In the genomic region with DNA sequence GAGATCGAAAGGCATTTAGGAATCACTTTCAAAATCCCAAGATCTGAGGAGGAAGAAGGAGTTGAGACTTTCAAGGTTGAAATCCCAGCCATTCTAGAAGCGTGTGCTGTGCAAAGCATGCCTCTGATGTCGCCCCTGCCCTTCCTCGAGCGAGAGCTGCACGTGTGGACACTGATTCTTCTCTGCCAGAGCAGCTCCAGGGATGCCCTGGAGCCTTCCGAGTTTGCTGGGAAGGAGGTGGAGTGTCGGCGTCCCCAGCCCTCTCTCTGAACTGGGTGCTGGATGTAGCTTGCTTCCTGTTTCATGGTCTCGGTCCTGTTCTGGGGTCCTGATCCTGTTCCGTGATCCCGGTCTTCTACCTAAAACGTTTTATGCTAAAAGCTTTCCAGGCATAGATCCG, we compare ENCODE assay signal across 15 cellular contexts.
DNase-seq lines count a peak whose midpoint lies in the region; ATAC-seq and TF ChIP-seq lines count a peak whose summit lies in the region.
"Had no signal": no experiment of that assay in that cellular context is flagged by ENCODE, and none has a peak within 500 bp of the region (broad histone marks: within the 10 kb centered on the region; RNA-seq: fewer than 3 reads in every experiment).

No MANE protein-coding gene starts in this region.

- H3K9me3 ChIP-seq in heart right ventricle (no peaks in the 10 kb centered on the region), lower lobe of right lung (no peaks in the 10 kb centered on the region)
- H3K9me3 ChIP-seq: BE2C had no signal

- intact Hi-C loops in cardiac septum (cut with DNase I): no loop called here
- intact Hi-C loops in heart right ventricle (cut with DNase I): no loop called here
- intact Hi-C loops in posterior vena cava (cut with DNase I): loop anchor here in 1 of 2 donors (10.0 kb wide), 1 partner anchor 1749 kb away; no protein-coding TSS in a partner anchor
- intact Hi-C loops in activated CD8-positive, alpha-beta T cell treated with anti-CD3 and anti-CD28 coated beads for 36 hours (cut with micrococcal nuclease): no loop called here
- intact Hi-C loops in lower lobe of right lung (cut with DNase I): no loop called here

- H3K36me3 ChIP-seq in heart right ventricle (no peaks in the 10 kb centered on the region), lower lobe of right lung (no peaks in the 10 kb centered on the region)
- H3K36me3 ChIP-seq: BE2C had no signal

- H3K4me1 ChIP-seq in heart right ventricle (peaks cover 0 to 8% (median 4%) of the 10 kb centered on the region in 9 donors), lower lobe of right lung (no peaks in the 10 kb centered on the region)
- H3K4me1 ChIP-seq: BE2C had no signal

- H3K4me1 Mint-ChIP-seq in nephron: peaks cover 20% of the 10 kb centered on the region
- H3K4me1 Mint-ChIP-seq in activated CD8-positive, alpha-beta T cell treated with anti-CD3 and anti-CD28 coated beads for 36 hours (ENCODE audit: low read depth): no peaks in the 10 kb centered on the region
- H3K4me1 Mint-ChIP-seq: CD4-positive, alpha-beta memory T cell had no signal

- POLR2A ChIA-PET in activated CD8-positive, alpha-beta T cell treated with anti-CD3 and anti-CD28 coated beads for 36 hours (lab: Charles Lee): no interaction called here

- H3K36me3 Mint-ChIP-seq in nephron (ENCODE audit: low read depth): no peaks in the 10 kb centered on the region
- H3K36me3 Mint-ChIP-seq in activated CD8-positive, alpha-beta T cell treated with anti-CD3 and anti-CD28 coated beads for 36 hours (ENCODE audit: low read depth): no peaks in the 10 kb centered on the region
- H3K36me3 Mint-ChIP-seq: CD4-positive, alpha-beta memory T cell had no signal

- no peak for ATAC-seq in heart right ventricle
- no peak for ATAC-seq in activated CD8-positive, alpha-beta T cell treated with anti-CD3 and anti-CD28 coated beads for 36 hours
- ATAC-seq in lower lobe of right lung: no peak
- ATAC-seq: HepG2 had no signal

- DNase-seq in cardiac septum (ENCODE audit: low spot score) (peak; percentile 55), heart right ventricle (no peak), posterior vena cava (ENCODE audit: low spot score) (peak; percentile 37), lower lobe of right lung (no peak), AG08396 (ENCODE audit: low spot score) (no peak)
- no peak for DNase-seq in activated CD8-positive, alpha-beta T cell treated with anti-CD3 and anti-CD28 coated beads for 36 hours
- DNase-seq: BE2C; CD4-positive, alpha-beta memory T cell; COR-L47; GF-D8; HCEC 1CT; HFFc6 had no signal

- TF ChIP-seq CTCF in heart right ventricle (IDR thresholded peaks at IDR 0.05) (no peak), nephron (IDR thresholded peaks at IDR 0.05; ENCODE audit: unreplicated experiment in 3 of 3) (no peak), lower lobe of right lung (IDR thresholded peaks at IDR 0.05) (no peak)
- TF ChIP-seq CTCF in activated CD8-positive, alpha-beta T cell treated with anti-CD3 and anti-CD28 coated beads for 36 hours (IDR thresholded peaks at IDR 0.05): no peak

- WGBS in heart right ventricle, 2 donors: 81 to 87% methylated on average over 14 of the region's 14 CpGs

- H3K27me3 Mint-ChIP-seq in nephron (ENCODE audit: low read depth): peaks cover 25% of the 10 kb centered on the region
- H3K27me3 Mint-ChIP-seq in activated CD8-positive, alpha-beta T cell treated with anti-CD3 and anti-CD28 coated beads for 36 hours: peaks cover 1% of the 10 kb centered on the region

- H3K4me3 Mint-ChIP-seq in nephron: no peak overlapping the region
- H3K4me3 Mint-ChIP-seq in activated CD8-positive, alpha-beta T cell treated with anti-CD3 and anti-CD28 coated beads for 36 hours: no peak overlapping the region
- H3K4me3 Mint-ChIP-seq: CD4-positive, alpha-beta memory T cell; HFFc6 had no signal

- no peak overlapping the region for H3K4me3 ChIP-seq in heart right ventricle
- H3K4me3 ChIP-seq in lower lobe of right lung: no peak overlapping the region

- CTCF ChIA-PET in activated CD8-positive, alpha-beta T cell treated with anti-CD3 and anti-CD28 coated beads for 36 hours (lab: Charles Lee): no interaction called here

- H3K27me3 ChIP-seq in heart right ventricle: peaks cover 0 to 46% (median 22%) of the 10 kb centered on the region in 7 donors
- no peaks in the 10 kb centered on the region for H3K27me3 ChIP-seq in lower lobe of right lung (ENCODE audit: low read depth)

- H3K9me3 Mint-ChIP-seq in nephron: no peaks in the 10 kb centered on the region
- H3K9me3 Mint-ChIP-seq in activated CD8-positive, alpha-beta T cell treated with anti-CD3 and anti-CD28 coated beads for 36 hours: no peaks in the 10 kb centered on the region
- H3K9me3 Mint-ChIP-seq: HFFc6 had no signal

- no peak overlapping the region for H3K27ac ChIP-seq in heart right ventricle
- H3K27ac ChIP-seq in lower lobe of right lung: no peak overlapping the region
- H3K27ac ChIP-seq: C4-2B had no signal

- peak overlapping the region in 2 of 3 experiments; percentile 34 to 38 for H3K27ac Mint-ChIP-seq in nephron
- H3K27ac Mint-ChIP-seq in activated CD8-positive, alpha-beta T cell treated with anti-CD3 and anti-CD28 coated beads for 36 hours: no peak overlapping the region
- H3K27ac Mint-ChIP-seq: CD4-positive, alpha-beta memory T cell; HFFc6 had no signal

Comparison
In these comparisons a context has a peak if more than half of its experiments do, and no peak if none do; other contexts are left out.
1. DNase-seq: peak in cardiac septum (single experiment) and posterior vena cava (single experiment); none in heart right ventricle (0 of 2), activated CD8-positive, alpha-beta T cell treated with anti-CD3 and anti-CD28 coated beads for 36 hours (single experiment), lower lobe of right lung (single experiment) and AG08396 (single experiment).